ENCODE assay signal across 18 cellular contexts in the genomic region with DNA sequence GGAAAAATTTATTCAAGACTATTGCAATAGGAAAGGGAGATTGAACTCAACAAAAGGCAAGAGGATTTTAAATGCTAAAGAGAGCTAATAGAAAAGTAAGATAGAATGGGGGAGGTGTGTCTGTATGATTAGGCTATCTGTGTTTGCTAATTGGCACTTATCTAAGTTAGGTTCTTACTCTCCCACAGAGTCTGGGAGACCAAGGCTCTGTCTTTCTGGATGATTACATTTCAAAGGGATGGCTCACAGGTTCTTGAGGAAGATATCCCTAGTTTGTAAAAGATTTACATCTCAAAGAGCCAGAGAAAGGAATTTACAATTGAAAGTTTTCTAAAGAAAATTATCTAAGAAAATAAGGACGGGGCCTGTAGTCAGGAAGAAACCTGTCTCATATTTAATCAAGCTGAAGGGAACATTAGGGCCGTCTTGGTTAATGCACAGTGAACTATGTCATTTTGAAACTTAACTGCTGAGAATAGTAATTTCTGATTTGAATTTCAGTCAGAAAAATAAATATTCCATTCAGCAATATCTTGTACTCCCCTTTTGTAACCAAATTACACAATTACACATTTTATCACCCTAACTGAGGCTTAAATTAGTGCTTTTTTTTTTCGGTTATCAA.
"Had no signal": no experiment of that assay in that cellular context is flagged by ENCODE, and none has a peak within 500 bp of the region (broad histone marks: within the 10 kb centered on the region; RNA-seq: fewer than 3 reads in every experiment).

No MANE protein-coding gene starts in this region.

- H3K27me3 ChIP-seq: neutrophil, tibial nerve had no signal

- H3K4me1 ChIP-seq: breast epithelium, tibial nerve had no signal

- H3K36me3 ChIP-seq: breast epithelium, neutrophil, tibial nerve had no signal

- H3K27ac ChIP-seq: breast epithelium, neutrophil, tibial nerve had no signal

- H3K4me3 ChIP-seq: breast epithelium, tibial nerve had no signal

- H3K9me3 ChIP-seq: breast epithelium, neutrophil, tibial nerve had no signal

- DNase-seq: activated CD4-positive, alpha-beta T cell treated with anti-CD3 and anti-CD28 coated beads, Interleukin-2, amount 10 ng/mL, durations not matched to agents 7 days and 5 days; activated CD4-positive, CD25-positive, alpha-beta regulatory T cell; activated CD8-positive, alpha-beta memory T cell treated with anti-CD3 and anti-CD28 coated beads for 24 hours; activated naive CD8-positive, alpha-beta T cell treated with anti-CD3 and anti-CD28 coated beads, Interleukin-2, amount 10 ng/mL, durations not matched to agents 7 days and 5 days; aorta; cerebellar nuclear complex; effector memory CD8-positive, alpha-beta T cell; foreskin melanocyte; immature natural killer cell; left colon; naive B cell; stimulated activated CD4-positive, alpha-beta T cell treated with anti-CD3 and anti-CD28 coated beads, Interleukin-15, amount 100 ng/mL, for 24 hours; stimulated activated CD4-positive, alpha-beta T cell treated with anti-CD3 and anti-CD28 coated beads, Interleukin-4, amount 100 ng/mL, for 1 hour; stimulated activated naive B cell treated with anti-CD40 and anti-IgM and Interleukin-4, amounts not matched to agents 10 μg/mL and 1 μg/mL and 100 μg/mL, for 72 hours; T-helper 2 cell had no signal

- ATAC-seq: effector memory CD8-positive, alpha-beta T cell; left colon; stimulated activated naive B cell treated with anti-CD40 and anti-IgM and Interleukin-4, amounts not matched to agents 10 μg/mL and 1 μg/mL and 100 μg/mL, for 72 hours had no signal
